Comparison of ENCODE assay signal across 8 cellular contexts in the genomic region with DNA sequence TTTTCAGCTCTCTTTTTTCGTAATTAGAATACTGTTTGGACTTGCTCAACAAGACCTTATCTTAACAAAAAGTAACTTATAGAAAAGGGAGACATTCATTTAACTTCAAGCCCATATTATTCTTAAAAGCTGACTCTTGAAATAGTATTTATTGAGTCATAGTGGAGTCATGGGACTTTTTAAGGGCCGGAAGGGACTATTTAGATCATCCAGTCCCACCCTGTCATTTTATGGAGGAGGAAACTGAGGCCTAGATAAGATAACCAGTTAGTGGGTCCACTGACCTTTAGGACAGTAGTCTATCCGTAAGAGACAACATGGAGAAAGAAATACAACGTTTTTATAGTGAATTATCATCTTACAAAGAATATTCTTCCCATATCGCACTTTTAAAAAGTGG. TPM values are rescaled to one million over a fixed set of nuclear protein-coding genes. Genes with fewer than 3 reads are reported as not detected.
DNase-seq lines count a peak whose midpoint lies in the region; ATAC-seq, FAIRE-seq and TF ChIP-seq lines count a peak whose summit lies in the region.

No MANE protein-coding gene starts in this region.

- H3K27ac ChIP-seq in endothelial cell of umbilical vein (ENCODE audit: insufficient read depth, low read depth, low read length) (peak overlapping the region; percentile 90), trophoblast cell (ENCODE audit: low read depth, low read length) (no peak overlapping the region)

- dilution Hi-C loops in endothelial cell of umbilical vein (cut with MboI; ENCODE audit: extremely low pct_ligation_motif_present, low sequenced_read_pairs): no loop called here

- ATAC-seq in HG03520 (IDR thresholded peaks at IDR 0.05; ENCODE audit: unreplicated experiment) (no peak), GM21786 (IDR thresholded peaks at IDR 0.05; ENCODE audit: unreplicated experiment) (no peak)

- no peak overlapping the region for H3K14ac ChIP-seq in trophoblast cell (ENCODE audit: low read length)

- no peak overlapping the region for H2AK5ac ChIP-seq in trophoblast cell (ENCODE audit: low read length)

- H3K27me3 ChIP-seq in endothelial cell of umbilical vein (ENCODE audit: control insufficient read depth in 2 of 2, insufficient read depth in 2 of 2, low read length in 2 of 2) (no peaks in the 10 kb centered on the region), trophoblast cell (ENCODE audit: insufficient read depth, low read length) (no peaks in the 10 kb centered on the region)

- CTCF ChIA-PET in endothelial cell of umbilical vein (lab: Charles Lee): interaction anchor here (0.9 to 2.5 kb wide), 6 partner anchors 114 to 254 kb away, joined by 3 to 21 read pairs (median 4); no protein-coding TSS in a partner anchor

- H3K18ac ChIP-seq in trophoblast cell (ENCODE audit: low read length): no peak overlapping the region

- H3K4me3 ChIP-seq in endothelial cell of umbilical vein (replicated peaks in 1 of 3; ENCODE audit: insufficient read depth in 1 of 3, low read depth in 1 of 3, low read length in 3 of 3): peak overlapping the region; percentile 90 to 97 (median 96)
- no peak overlapping the region for H3K4me3 ChIP-seq in trophoblast cell (ENCODE audit: low read depth, low read length)

- no peak for TF ChIP-seq POLR2A in endothelial cell of umbilical vein (IDR thresholded peaks at IDR 0.05; ENCODE audit: low read depth, low read length)

- H3K9me3 ChIP-seq in endothelial cell of umbilical vein (replicated peaks; ENCODE audit: control insufficient read depth, insufficient read depth, low read length) (no peaks in the 10 kb centered on the region), trophoblast cell (ENCODE audit: insufficient read depth, low read depth, low read length) (no peaks in the 10 kb centered on the region)

- no peak overlapping the region for H2BK120ac ChIP-seq in trophoblast cell (ENCODE audit: insufficient read depth, low read length, poor library complexity)

- peak overlapping the region; percentile 97 for H3K4ac ChIP-seq in trophoblast cell (ENCODE audit: low read depth, low read length)

- H3K79me1 ChIP-seq in trophoblast cell (ENCODE audit: low read length): peaks cover 13% of the 10 kb centered on the region

- H3K79me2 ChIP-seq in endothelial cell of umbilical vein (ENCODE audit: control insufficient read depth, insufficient read depth, low read length) (peaks cover 60% of the 10 kb centered on the region), trophoblast cell (ENCODE audit: control insufficient read depth, insufficient read depth, low read length, poor library complexity) (peaks cover 18% of the 10 kb centered on the region)

- FAIRE-seq in RCC 7860 (lab: Jason Lieb, UNC) (no peak), endothelial cell of umbilical vein (lab: Jason Lieb, UNC) (no peak)

- H2BK5ac ChIP-seq in trophoblast cell (ENCODE audit: low read depth, low read length, poor library complexity): no peak overlapping the region

- no peaks in the 10 kb centered on the region for H3K36me3 ChIP-seq in endothelial cell of umbilical vein (ENCODE audit: control insufficient read depth in 2 of 2, extremely low read depth in 1 of 2, insufficient read depth in 2 of 2, low read length in 2 of 2)
- H3K36me3 ChIP-seq in trophoblast cell (ENCODE audit: control insufficient read depth in 1 of 2, insufficient read depth in 2 of 2, low read length in 2 of 2): peaks cover 2% of the 10 kb centered on the region in 2 experiments

- no peaks in the 10 kb centered on the region for H3K9me1 ChIP-seq in endothelial cell of umbilical vein (replicated peaks; ENCODE audit: control insufficient read depth, extremely low read depth, insufficient read depth, low read length)

- TF ChIP-seq CTCF in endothelial cell of umbilical vein (IDR thresholded peaks at IDR 0.05; ENCODE audit: extremely low read depth in 1 of 2, insufficient read depth in 1 of 2, low read depth in 1 of 2, low read length in 2 of 2): no peak

- H3K4me1 ChIP-seq in endothelial cell of umbilical vein (ENCODE audit: control insufficient read depth, extremely low read depth, insufficient read depth, low read length) (peaks cover 35% of the 10 kb centered on the region), trophoblast cell (ENCODE audit: control insufficient read depth in 1 of 2, insufficient read depth in 2 of 2, low read length in 2 of 2) (peaks cover 0 to 3% of the 10 kb centered on the region in 2 experiments)

- no peak overlapping the region for H2BK12ac ChIP-seq in trophoblast cell (ENCODE audit: low read length)

- H4K91ac ChIP-seq in trophoblast cell (ENCODE audit: low read depth, low read length): no peak overlapping the region

- POLR2A ChIA-PET in endothelial cell of umbilical vein (lab: Charles Lee): no interaction called here

- H3K4me2 ChIP-seq in endothelial cell of umbilical vein (ENCODE audit: insufficient read depth, low read length) (peak overlapping the region; percentile 95), trophoblast cell (ENCODE audit: low read length) (peak overlapping the region; percentile 51)

- no peak overlapping the region for H4K12ac ChIP-seq in trophoblast cell (ENCODE audit: low read depth, low read length)

- H4K8ac ChIP-seq in trophoblast cell (ENCODE audit: low read depth, low read length): no peak overlapping the region

- H2AFZ ChIP-seq in endothelial cell of umbilical vein (ENCODE audit: low read depth, low read length) (no peak overlapping the region), trophoblast cell (ENCODE audit: insufficient read depth, low read length, poor library complexity) (no peak overlapping the region)

- H4K20me1 ChIP-seq in endothelial cell of umbilical vein (replicated peaks; ENCODE audit: control insufficient read depth, extremely low read depth, insufficient read depth, low read length): peaks cover 16% of the 10 kb centered on the region

- no CpG with 5 or more reads among the region's 5 CpGs for whole genome bisulfite sequencing in trophoblast cell (ENCODE audit: extremely low coverage, insufficient coverage, insufficient read length)

- peak; percentile 48 for DNase-seq in EL
- peak; percentile 19 for DNase-seq in RCC 7860 (ENCODE audit: low spot score)
- peak; percentile 55 for DNase-seq in endothelial cell of umbilical vein (ENCODE audit: low read depth, low spot score)
- DNase-seq in trophoblast cell: peak in 1 of 2 donors; percentile 44
- DNase-seq in CD1c-positive myeloid dendritic cell (ENCODE audit: extremely low spot score): no peak
- no peak for DNase-seq in SKM-1 (lab: John Stamatoyannopoulos, UW; ENCODE audit: unreplicated experiment)

- intact Hi-C loops in endothelial cell of umbilical vein (cut with micrococcal nuclease): loop anchor here (5.0 to 10.0 kb wide), 7 partner anchors 45 to 623 kb away; a partner anchor contains a TSS

- H3K9ac ChIP-seq in endothelial cell of umbilical vein (replicated peaks; ENCODE audit: extremely low read depth, insufficient read depth, low read length) (peak overlapping the region; percentile 94), trophoblast cell (ENCODE audit: low read length) (no peak overlapping the region)

- no peak overlapping the region for H3K23ac ChIP-seq in trophoblast cell (ENCODE audit: low read length)

- BruUV-seq in endothelial cell of umbilical vein (replicated peaks; lab: Mats Ljungman, UMichigan): no TSS peak

TF ChIP-seq in endothelial cell of umbilical vein, 7 proteins besides CTCF, POLR2A, EP300 and RAD21:
- TF ChIP-seq MYC (IDR thresholded peaks at IDR 0.05; ENCODE audit: low read depth, low read length) (no peak), POLR2AphosphoS5 (IDR thresholded peaks at IDR 0.05; ENCODE audit: insufficient read depth, low read depth, low read length) (no peak), GATA2 (IDR thresholded peaks at IDR 0.05; ENCODE audit: insufficient read depth, insufficient read length, low read depth, low read length) (peak; percentile 87), JUN (IDR thresholded peaks at IDR 0.05; ENCODE audit: borderline replicate concordance, insufficient read depth, insufficient read length, low read depth) (peak; percentile 34), FOS (IDR thresholded peaks at IDR 0.05; ENCODE audit: borderline replicate concordance, insufficient read depth, low read length) (peak; percentile 71), EZH2 (IDR thresholded peaks at IDR 0.05; ENCODE audit: borderline replicate concordance, low read depth, low read length, severe bottlenecking) (no peak)
- TF ChIP-seq, protein P1, sequence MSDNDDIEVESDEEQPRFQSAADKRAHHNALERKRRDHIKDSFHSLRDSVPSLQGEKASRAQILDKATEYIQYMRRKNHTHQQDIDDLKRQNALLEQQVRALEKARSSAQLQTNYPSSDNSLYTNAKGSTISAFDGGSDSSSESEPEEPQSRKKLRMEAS (IDR thresholded peaks at IDR 0.05; ENCODE audit: insufficient read depth, insufficient read length): no peak

RNA-seq across cellular contexts. Expression of a gene that starts 1.5 kb away (rescaled TPM):
- 174 and 186 TPM in 2 replicates for total RNA-seq in endothelial cell of umbilical vein
- polyA plus RNA-seq in endothelial cell of umbilical vein: 95.7 and 147 TPM in 2 replicates
- 134 and 158 TPM in 2 replicates for polyA plus RNA-seq in endothelial cell of umbilical vein (2011; cell fraction: cytosol; rRNA removed)
- polyA plus RNA-seq in endothelial cell of umbilical vein (2011; cell fraction: nucleus; rRNA removed): 79.7 and 107 TPM in 2 replicates
- polyA plus RNA-seq in endothelial cell of umbilical vein (2012): 241 and 294 TPM in 2 replicates
- 67.5 and 82.2 TPM in 2 replicates for polyA minus RNA-seq in endothelial cell of umbilical vein
- polyA minus RNA-seq in endothelial cell of umbilical vein (2011; cell fraction: cytosol; rRNA and poly(A)+ RNA removed): 82.6 TPM
- 64.4 and 94.8 TPM in 2 replicates for polyA minus RNA-seq in endothelial cell of umbilical vein (2011; cell fraction: nucleus; rRNA and poly(A)+ RNA removed)
- 524 and 542 TPM in 2 replicates for polyA plus RNA-seq in trophoblast cell (2013)

Comparison
In these comparisons a context has a peak if more than half of its experiments do, and no peak if none do; other contexts are left out.
1. DNase-seq: peak in EL (single experiment), RCC 7860 (single experiment) and endothelial cell of umbilical vein (single experiment); none in CD1c-positive myeloid dendritic cell (single experiment) and SKM-1 (single experiment).